Comparison of ENCODE assay signal across 1 cellular context in the genomic region with DNA sequence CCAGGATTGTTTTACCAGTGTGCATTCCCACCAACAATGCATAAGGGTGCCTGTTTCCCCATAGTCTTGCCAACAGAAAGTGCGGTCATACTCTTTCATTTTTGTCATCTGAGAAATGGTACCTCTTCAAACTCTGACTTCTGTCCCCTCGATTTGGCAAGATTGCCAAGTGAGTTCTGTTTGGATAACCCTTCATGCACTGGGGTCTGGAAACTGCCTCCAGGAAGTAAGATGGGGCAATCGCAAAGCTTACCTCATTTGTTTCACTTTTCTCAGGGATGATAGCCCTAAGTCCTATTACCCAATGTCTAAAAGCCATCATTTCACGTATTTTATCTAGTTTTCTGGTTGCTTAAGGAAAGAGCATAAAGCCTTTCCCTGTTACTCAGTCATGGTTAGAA.
A peak's percentile ranks its signal among the peaks of the same experiment; 100 is the strongest.
TF ChIP-seq lines count a peak whose summit lies in the region.

No MANE protein-coding gene starts in this region.

TF ChIP-seq in HepG2, 621 proteins besides CTCF, POLR2A, EP300 and RAD21 (continued from another document and continues in another):
- TF ChIP-seq, protein P1, sequence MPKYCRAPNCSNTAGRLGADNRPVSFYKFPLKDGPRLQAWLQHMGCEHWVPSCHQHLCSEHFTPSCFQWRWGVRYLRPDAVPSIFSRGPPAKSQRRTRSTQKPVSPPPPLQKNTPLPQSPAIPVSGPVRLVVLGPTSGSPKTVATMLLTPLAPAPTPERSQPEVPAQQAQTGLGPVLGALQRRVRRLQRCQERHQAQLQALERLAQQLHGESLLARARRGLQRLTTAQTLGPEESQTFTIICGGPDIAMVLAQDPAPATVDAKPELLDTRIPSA (CRISPR knock-in tag; IDR thresholded peaks at IDR 0.05; ENCODE audit: borderline replicate concordance) = no peak
- TF ChIP-seq, protein P2, sequence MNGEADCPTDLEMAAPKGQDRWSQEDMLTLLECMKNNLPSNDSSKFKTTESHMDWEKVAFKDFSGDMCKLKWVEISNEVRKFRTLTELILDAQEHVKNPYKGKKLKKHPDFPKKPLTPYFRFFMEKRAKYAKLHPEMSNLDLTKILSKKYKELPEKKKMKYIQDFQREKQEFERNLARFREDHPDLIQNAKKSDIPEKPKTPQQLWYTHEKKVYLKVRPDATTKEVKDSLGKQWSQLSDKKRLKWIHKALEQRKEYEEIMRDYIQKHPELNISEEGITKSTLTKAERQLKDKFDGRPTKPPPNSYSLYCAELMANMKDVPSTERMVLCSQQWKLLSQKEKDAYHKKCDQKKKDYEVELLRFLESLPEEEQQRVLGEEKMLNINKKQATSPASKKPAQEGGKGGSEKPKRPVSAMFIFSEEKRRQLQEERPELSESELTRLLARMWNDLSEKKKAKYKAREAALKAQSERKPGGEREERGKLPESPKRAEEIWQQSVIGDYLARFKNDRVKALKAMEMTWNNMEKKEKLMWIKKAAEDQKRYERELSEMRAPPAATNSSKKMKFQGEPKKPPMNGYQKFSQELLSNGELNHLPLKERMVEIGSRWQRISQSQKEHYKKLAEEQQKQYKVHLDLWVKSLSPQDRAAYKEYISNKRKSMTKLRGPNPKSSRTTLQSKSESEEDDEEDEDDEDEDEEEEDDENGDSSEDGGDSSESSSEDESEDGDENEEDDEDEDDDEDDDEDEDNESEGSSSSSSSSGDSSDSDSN (CRISPR knock-in tag; IDR thresholded peaks at IDR 0.05) = no peak
- TF ChIP-seq KAT2B (IDR thresholded peaks at IDR 0.05; ENCODE audit: borderline replicate concordance, low read depth, low read length) (no peak), ARNTL (CRISPR knock-in tag; IDR thresholded peaks at IDR 0.05) (no peak), GATA4 (IDR thresholded peaks at IDR 0.05; ENCODE audit: borderline replicate concordance, low read depth) (no peak), ZNF737 (CRISPR knock-in tag; IDR thresholded peaks at IDR 0.05; ENCODE audit: borderline replicate concordance) (no peak), RFXANK (CRISPR knock-in tag; IDR thresholded peaks at IDR 0.05) (no peak), ZNF781 (CRISPR knock-in tag; IDR thresholded peaks at IDR 0.05; ENCODE audit: borderline replicate concordance, not compliant biosample characterization) (no peak), NFATC3 (CRISPR knock-in tag; IDR thresholded peaks at IDR 0.05) (no peak), ZNF121 (CRISPR knock-in tag; IDR thresholded peaks at IDR 0.05) (0 out of 2 replicates have a peak, but pooled peaks have one; percentile 32), NR1H2 (CRISPR knock-in tag; IDR thresholded peaks at IDR 0.05; ENCODE audit: borderline replicate concordance, low read depth) (no peak), ZNF24 (IDR thresholded peaks at IDR 0.05) (no peak), SMARCC2 (IDR thresholded peaks at IDR 0.05) (no peak), MTA3 (CRISPR knock-in tag; IDR thresholded peaks at IDR 0.05) (no peak), ZNF549 (CRISPR knock-in tag; IDR thresholded peaks at IDR 0.05) (no peak), MTF2 (CRISPR knock-in tag; IDR thresholded peaks at IDR 0.05; ENCODE audit: borderline replicate concordance) (no peak), HOXD1 (CRISPR knock-in tag; IDR thresholded peaks at IDR 0.05) (no peak), MIER2 (CRISPR knock-in tag; IDR thresholded peaks at IDR 0.05) (no peak), ZNF501 (CRISPR knock-in tag; IDR thresholded peaks at IDR 0.05) (no peak), ELF3 (CRISPR knock-in tag; IDR thresholded peaks at IDR 0.05) (peak; percentile 89), ZBTB42 (CRISPR knock-in tag; IDR thresholded peaks at IDR 0.05) (no peak), ZNF12 (CRISPR knock-in tag; IDR thresholded peaks at IDR 0.05) (0 out of 2 replicates have a peak, but pooled peaks have one; percentile 18), ZMAT3 (CRISPR knock-in tag; conservative IDR thresholded peaks at IDR 0.05) (no peak), ADNP (CRISPR knock-in tag; IDR thresholded peaks at IDR 0.05) (no peak), NR2F6 (IDR thresholded peaks at IDR 0.05) (peak; percentile 63), NR2F6 (CRISPR knock-in tag; IDR thresholded peaks at IDR 0.05) (peak; percentile 77), ZNF674 (CRISPR knock-in tag; IDR thresholded peaks at IDR 0.05; ENCODE audit: low read depth) (no peak), GFI1 (CRISPR knock-in tag; IDR thresholded peaks at IDR 0.05; ENCODE audit: borderline replicate concordance) (no peak), XBP1 (CRISPR knock-in tag; IDR thresholded peaks at IDR 0.05) (no peak), ZNF839 (CRISPR knock-in tag; IDR thresholded peaks at IDR 0.05; ENCODE audit: borderline replicate concordance) (no peak), HNRNPK (IDR thresholded peaks at IDR 0.05; ENCODE audit: low read depth, low read length, poor library complexity, severe bottlenecking) (no peak), ZNF773 (CRISPR knock-in tag; IDR thresholded peaks at IDR 0.05; ENCODE audit: borderline replicate concordance) (no peak), NFKBIZ (CRISPR knock-in tag; IDR thresholded peaks at IDR 0.05) (peak; percentile 40; the same call in 1 of the 2 replicates)
- TF ChIP-seq, protein P3, sequence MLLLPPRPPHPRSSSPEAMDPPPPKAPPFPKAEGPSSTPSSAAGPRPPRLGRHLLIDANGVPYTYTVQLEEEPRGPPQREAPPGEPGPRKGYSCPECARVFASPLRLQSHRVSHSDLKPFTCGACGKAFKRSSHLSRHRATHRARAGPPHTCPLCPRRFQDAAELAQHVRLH (CRISPR knock-in tag; IDR thresholded peaks at IDR 0.05; ENCODE audit: borderline replicate concordance, low read depth) = no peak
- TF ChIP-seq, protein P4, sequence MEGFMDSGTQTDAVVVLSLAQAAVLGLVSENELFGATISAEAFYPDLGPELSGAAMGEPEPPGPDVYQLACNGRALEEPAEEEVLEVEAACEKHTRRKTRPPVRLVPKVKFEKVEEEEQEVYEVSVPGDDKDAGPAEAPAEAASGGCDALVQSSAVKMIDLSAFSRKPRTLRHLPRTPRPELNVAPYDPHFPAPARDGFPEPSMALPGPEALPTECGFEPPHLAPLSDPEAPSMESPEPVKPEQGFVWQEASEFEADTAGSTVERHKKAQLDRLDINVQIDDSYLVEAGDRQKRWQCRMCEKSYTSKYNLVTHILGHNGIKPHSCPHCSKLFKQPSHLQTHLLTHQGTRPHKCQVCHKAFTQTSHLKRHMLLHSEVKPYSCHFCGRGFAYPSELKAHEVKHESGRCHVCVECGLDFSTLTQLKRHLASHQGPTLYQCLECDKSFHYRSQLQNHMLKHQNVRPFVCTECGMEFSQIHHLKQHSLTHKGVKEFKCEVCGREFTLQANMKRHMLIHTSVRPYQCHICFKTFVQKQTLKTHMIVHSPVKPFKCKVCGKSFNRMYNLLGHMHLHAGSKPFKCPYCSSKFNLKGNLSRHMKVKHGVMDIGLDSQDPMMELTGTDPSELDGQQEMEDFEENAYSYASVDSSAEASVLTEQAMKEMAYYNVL (CRISPR knock-in tag; IDR thresholded peaks at IDR 0.05; ENCODE audit: borderline replicate concordance) = no peak
- TF ChIP-seq, protein P5, sequence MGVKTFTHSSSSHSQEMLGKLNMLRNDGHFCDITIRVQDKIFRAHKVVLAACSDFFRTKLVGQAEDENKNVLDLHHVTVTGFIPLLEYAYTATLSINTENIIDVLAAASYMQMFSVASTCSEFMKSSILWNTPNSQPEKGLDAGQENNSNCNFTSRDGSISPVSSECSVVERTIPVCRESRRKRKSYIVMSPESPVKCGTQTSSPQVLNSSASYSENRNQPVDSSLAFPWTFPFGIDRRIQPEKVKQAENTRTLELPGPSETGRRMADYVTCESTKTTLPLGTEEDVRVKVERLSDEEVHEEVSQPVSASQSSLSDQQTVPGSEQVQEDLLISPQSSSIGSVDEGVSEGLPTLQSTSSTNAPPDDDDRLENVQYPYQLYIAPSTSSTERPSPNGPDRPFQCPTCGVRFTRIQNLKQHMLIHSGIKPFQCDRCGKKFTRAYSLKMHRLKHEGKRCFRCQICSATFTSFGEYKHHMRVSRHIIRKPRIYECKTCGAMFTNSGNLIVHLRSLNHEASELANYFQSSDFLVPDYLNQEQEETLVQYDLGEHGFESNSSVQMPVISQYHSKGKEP (CRISPR knock-in tag; IDR thresholded peaks at IDR 0.05) = no peak
- TF ChIP-seq, protein P6, sequence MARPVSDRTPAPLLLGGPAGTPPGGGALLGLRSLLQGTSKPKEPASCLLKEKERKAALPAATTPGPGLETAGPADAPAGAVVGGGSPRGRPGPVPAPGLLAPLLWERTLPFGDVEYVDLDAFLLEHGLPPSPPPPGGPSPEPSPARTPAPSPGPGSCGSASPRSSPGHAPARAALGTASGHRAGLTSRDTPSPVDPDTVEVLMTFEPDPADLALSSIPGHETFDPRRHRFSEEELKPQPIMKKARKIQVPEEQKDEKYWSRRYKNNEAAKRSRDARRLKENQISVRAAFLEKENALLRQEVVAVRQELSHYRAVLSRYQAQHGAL (CRISPR knock-in tag; IDR thresholded peaks at IDR 0.05; ENCODE audit: not compliant biosample characterization) = no peak
- TF ChIP-seq, protein P7, sequence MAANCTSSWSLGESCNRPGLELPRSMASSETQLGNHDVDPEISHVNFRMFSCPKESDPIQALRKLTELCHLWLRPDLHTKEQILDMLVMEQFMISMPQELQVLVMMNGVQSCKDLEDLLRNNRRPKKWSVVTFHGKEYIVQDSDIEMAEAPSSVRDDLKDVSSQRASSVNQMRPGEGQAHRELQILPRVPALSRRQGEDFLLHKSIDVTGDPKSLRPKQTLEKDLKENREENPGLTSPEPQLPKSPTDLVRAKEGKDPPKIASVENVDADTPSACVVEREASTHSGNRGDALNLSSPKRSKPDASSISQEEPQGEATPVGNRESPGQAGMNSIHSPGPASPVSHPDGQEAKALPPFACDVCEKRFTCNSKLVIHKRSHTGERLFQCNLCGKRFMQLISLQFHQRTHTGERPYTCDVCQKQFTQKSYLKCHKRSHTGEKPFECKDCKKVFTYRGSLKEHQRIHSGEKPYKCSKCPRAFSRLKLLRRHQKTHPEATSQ (CRISPR knock-in tag; IDR thresholded peaks at IDR 0.05; ENCODE audit: borderline replicate concordance) = no peak
- TF ChIP-seq, protein P8, sequence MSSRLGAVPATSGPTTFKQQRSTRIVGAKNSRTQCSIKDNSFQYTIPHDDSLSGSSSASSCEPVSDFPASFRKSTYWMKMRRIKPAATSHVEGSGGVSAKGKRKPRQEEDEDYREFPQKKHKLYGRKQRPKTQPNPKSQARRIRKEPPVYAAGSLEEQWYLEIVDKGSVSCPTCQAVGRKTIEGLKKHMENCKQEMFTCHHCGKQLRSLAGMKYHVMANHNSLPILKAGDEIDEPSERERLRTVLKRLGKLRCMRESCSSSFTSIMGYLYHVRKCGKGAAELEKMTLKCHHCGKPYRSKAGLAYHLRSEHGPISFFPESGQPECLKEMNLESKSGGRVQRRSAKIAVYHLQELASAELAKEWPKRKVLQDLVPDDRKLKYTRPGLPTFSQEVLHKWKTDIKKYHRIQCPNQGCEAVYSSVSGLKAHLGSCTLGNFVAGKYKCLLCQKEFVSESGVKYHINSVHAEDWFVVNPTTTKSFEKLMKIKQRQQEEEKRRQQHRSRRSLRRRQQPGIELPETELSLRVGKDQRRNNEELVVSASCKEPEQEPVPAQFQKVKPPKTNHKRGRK (CRISPR knock-in tag; IDR thresholded peaks at IDR 0.05) = no peak
- TF ChIP-seq, protein P9, sequence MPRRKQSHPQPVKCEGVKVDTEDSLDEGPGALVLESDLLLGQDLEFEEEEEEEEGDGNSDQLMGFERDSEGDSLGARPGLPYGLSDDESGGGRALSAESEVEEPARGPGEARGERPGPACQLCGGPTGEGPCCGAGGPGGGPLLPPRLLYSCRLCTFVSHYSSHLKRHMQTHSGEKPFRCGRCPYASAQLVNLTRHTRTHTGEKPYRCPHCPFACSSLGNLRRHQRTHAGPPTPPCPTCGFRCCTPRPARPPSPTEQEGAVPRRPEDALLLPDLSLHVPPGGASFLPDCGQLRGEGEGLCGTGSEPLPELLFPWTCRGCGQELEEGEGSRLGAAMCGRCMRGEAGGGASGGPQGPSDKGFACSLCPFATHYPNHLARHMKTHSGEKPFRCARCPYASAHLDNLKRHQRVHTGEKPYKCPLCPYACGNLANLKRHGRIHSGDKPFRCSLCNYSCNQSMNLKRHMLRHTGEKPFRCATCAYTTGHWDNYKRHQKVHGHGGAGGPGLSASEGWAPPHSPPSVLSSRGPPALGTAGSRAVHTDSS (CRISPR knock-in tag; conservative IDR thresholded peaks at IDR 0.05) = no peak
- TF ChIP-seq, protein P10, sequence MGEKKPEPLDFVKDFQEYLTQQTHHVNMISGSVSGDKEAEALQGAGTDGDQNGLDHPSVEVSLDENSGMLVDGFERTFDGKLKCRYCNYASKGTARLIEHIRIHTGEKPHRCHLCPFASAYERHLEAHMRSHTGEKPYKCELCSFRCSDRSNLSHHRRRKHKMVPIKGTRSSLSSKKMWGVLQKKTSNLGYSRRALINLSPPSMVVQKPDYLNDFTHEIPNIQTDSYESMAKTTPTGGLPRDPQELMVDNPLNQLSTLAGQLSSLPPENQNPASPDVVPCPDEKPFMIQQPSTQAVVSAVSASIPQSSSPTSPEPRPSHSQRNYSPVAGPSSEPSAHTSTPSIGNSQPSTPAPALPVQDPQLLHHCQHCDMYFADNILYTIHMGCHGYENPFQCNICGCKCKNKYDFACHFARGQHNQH (CRISPR knock-in tag; IDR thresholded peaks at IDR 0.05) = 0 out of 2 replicates have a peak, but pooled peaks have one; percentile 39
- TF ChIP-seq, protein P11, sequence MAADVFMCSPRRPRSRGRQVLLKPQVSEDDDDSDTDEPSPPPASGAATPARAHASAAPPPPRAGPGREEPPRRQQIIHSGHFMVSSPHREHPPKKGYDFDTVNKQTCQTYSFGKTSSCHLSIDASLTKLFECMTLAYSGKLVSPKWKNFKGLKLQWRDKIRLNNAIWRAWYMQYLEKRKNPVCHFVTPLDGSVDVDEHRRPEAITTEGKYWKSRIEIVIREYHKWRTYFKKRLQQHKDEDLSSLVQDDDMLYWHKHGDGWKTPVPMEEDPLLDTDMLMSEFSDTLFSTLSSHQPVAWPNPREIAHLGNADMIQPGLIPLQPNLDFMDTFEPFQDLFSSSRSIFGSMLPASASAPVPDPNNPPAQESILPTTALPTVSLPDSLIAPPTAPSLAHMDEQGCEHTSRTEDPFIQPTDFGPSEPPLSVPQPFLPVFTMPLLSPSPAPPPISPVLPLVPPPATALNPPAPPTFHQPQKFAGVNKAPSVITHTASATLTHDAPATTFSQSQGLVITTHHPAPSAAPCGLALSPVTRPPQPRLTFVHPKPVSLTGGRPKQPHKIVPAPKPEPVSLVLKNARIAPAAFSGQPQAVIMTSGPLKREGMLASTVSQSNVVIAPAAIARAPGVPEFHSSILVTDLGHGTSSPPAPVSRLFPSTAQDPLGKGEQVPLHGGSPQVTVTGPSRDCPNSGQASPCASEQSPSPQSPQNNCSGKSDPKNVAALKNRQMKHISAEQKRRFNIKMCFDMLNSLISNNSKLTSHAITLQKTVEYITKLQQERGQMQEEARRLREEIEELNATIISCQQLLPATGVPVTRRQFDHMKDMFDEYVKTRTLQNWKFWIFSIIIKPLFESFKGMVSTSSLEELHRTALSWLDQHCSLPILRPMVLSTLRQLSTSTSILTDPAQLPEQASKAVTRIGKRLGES (CRISPR knock-in tag; IDR thresholded peaks at IDR 0.05; ENCODE audit: borderline replicate concordance) = no peak
- TF ChIP-seq, protein P12, sequence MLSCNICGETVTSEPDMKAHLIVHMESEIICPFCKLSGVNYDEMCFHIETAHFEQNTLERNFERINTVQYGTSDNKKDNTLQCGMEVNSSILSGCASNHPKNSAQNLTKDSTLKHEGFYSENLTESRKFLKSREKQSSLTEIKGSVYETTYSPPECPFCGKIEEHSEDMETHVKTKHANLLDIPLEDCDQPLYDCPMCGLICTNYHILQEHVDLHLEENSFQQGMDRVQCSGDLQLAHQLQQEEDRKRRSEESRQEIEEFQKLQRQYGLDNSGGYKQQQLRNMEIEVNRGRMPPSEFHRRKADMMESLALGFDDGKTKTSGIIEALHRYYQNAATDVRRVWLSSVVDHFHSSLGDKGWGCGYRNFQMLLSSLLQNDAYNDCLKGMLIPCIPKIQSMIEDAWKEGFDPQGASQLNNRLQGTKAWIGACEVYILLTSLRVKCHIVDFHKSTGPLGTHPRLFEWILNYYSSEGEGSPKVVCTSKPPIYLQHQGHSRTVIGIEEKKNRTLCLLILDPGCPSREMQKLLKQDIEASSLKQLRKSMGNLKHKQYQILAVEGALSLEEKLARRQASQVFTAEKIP (CRISPR knock-in tag; IDR thresholded peaks at IDR 0.05; ENCODE audit: borderline replicate concordance) = no peak
